ENCODE assay signal across 1 cellular context in the genomic region with DNA sequence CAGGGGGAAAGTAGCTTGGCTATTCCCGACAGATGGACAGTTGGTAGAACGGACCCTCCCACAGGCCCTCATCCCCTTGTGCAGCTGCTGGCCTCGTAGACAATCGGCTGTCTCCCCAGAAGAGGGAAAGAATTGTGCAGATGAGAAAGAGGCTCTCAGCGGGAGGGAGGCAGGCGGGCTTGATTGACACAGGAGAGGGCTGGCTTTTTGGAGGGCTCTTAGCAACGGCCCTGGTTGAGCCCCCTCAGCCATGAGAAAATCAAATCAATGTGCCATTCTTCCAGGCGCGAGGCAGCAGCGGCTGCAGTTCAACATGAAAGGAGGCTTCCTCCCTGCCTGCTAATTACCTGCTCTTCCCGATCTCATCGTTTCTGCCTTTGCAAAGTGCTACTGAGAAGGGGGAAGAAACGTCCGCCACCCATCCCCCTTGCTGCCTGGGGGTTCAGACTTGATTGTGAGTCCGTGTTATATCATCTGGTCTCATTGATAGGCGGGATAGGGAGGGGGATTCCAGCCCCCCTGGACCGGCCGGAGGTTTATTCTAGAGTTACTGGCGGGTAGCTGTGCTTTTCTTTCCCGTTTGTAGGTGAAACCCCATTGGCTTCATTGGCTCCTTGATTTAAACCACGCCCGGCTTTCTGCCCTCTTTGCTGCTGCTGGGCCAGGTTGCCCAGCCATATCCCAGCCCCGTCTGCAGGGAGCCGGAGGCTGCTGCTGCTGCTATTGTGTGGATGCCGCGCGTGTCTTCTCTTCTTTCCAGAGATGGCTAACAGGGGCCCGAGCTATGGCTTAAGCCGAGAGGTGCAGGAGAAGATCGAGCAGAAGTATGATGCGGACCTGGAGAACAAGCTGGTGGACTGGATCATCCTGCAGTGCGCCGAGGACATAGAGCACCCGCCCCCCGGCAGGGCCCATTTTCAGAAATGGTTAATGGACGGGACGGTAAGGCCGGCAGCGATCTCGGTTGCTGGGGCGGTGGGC.
TF ChIP-seq lines count a peak whose summit lies in the region.

TSS of gene TAGLN3 (plus strand) at position 262 of the 981 bp plus-strand sequence. CDS start at position 763, 501 bp downstream.

TF ChIP-seq in H1, 55 proteins besides CTCF, POLR2A, EP300 and RAD21:
- TF ChIP-seq KDM1A (IDR thresholded peaks at IDR 0.05; ENCODE audit: borderline replicate concordance, low read length) (no peak), TBP (IDR thresholded peaks at IDR 0.05; ENCODE audit: low read depth, low read length) (peak; percentile 42), RNF2 (IDR thresholded peaks at IDR 0.05; ENCODE audit: borderline replicate concordance, low read depth, low read length, missing control alignments, poor library complexity, severe bottlenecking) (peak; percentile 7), JUN (IDR thresholded peaks at IDR 0.05; ENCODE audit: low read depth, low read length) (no peak), SIN3A (conservative IDR thresholded peaks at IDR 0.05 in 1 of 2, IDR thresholded peaks at IDR 0.05 in 1 of 2; ENCODE audit: low read depth in 1 of 2, low read length in 2 of 2) (peak; percentile 15 to 30; a peak in 1 of 4 replicates), SP1 (IDR thresholded peaks at IDR 0.05; ENCODE audit: low read depth, low read length) (no peak), EGR1 (IDR thresholded peaks at IDR 0.05; ENCODE audit: borderline replicate concordance, low read depth, low read length) (no peak), GTF2F1 (IDR thresholded peaks at IDR 0.05; ENCODE audit: borderline replicate concordance, low read depth, low read length) (no peak), POU5F1 (IDR thresholded peaks at IDR 0.05; ENCODE audit: low read depth, low read length) (no peak), NRF1 (IDR thresholded peaks at IDR 0.05; ENCODE audit: low read depth, low read length) (no peak), YY1 (IDR thresholded peaks at IDR 0.05; ENCODE audit: low read depth, low read length) (peak; percentile 7; the same call in 1 of the 2 replicates), RBBP5 (IDR thresholded peaks at IDR 0.05; ENCODE audit: borderline replicate concordance, low read depth, low read length) (peak; percentile 58; the same call in 1 of the 2 replicates), ASH2L (IDR thresholded peaks at IDR 0.05; ENCODE audit: low read length) (peak; percentile 86), KDM4A (IDR thresholded peaks at IDR 0.05; ENCODE audit: low read depth, low read length, severe bottlenecking) (peak; percentile 92), TAF1 (IDR thresholded peaks at IDR 0.05; ENCODE audit: low read depth, low read length) (peak; percentile 80), PHF8 (conservative IDR thresholded peaks at IDR 0.05; ENCODE audit: low read depth, low read length) (peak; percentile 53)
- TF ChIP-seq, protein P1, sequence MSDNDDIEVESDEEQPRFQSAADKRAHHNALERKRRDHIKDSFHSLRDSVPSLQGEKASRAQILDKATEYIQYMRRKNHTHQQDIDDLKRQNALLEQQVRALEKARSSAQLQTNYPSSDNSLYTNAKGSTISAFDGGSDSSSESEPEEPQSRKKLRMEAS (IDR thresholded peaks at IDR 0.05): no peak; the same call in 1 of the 2 replicates
